ENCODE assay signal across 1 cellular context in the genomic region with DNA sequence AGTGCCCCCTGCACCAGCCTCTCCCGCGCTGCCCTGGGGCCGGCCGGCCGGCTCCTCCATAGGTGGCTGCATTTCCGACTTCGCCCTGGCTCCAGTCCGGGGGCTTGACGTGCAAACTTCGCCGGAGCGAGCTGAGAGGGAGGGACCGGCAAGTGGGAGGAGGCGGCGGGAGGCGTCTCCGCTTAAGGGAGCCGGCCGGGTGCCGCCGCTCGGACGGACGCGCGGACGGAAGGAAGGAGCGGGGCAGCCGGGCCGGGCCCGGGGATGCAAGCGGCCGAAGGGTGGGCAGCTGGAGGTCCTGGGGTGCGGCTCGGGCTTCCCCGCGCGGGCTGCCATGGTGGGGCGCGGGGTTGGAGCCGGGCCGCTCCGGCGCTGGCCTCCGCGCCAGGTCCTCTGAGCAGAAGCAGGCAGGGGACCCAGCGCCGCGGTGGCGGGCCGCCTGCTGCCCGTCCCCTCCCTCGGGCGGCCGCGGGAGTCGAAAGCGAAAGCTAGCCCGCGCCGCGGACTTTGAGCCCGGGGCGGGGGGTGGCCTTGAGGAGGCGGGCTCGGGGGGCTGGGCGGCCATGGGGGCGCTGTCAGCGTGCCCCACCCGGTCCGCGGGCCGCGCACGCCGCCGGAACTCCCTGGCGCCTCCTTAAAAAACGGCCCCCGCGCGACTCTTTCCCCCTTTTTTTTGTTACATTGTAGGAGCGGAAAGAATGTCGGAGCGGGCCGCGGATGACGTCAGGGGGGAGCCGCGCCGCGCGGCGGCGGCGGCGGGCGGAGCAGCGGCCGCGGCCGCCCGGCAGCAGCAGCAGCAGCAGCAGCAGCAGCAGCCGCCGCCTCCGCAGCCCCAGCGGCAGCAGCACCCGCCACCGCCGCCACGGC.
TF ChIP-seq lines count a peak whose summit lies in the region.

A gene (minus strand): TSS at position 483 of the 867 bp plus-strand sequence.

TF ChIP-seq in HepG2, 621 proteins besides CTCF, POLR2A, EP300 and RAD21 (continued from another document and continues in another):
- TF ChIP-seq, protein P1, sequence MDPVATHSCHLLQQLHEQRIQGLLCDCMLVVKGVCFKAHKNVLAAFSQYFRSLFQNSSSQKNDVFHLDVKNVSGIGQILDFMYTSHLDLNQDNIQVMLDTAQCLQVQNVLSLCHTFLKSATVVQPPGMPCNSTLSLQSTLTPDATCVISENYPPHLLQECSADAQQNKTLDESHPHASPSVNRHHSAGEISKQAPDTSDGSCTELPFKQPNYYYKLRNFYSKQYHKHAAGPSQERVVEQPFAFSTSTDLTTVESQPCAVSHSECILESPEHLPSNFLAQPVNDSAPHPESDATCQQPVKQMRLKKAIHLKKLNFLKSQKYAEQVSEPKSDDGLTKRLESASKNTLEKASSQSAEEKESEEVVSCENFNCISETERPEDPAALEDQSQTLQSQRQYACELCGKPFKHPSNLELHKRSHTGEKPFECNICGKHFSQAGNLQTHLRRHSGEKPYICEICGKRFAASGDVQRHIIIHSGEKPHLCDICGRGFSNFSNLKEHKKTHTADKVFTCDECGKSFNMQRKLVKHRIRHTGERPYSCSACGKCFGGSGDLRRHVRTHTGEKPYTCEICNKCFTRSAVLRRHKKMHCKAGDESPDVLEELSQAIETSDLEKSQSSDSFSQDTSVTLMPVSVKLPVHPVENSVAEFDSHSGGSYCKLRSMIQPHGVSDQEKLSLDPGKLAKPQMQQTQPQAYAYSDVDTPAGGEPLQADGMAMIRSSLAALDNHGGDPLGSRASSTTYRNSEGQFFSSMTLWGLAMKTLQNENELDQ (CRISPR knock-in tag; IDR thresholded peaks at IDR 0.05; ENCODE audit: borderline replicate concordance) = no peak
- TF ChIP-seq KDM6A (CRISPR knock-in tag; IDR thresholded peaks at IDR 0.05; ENCODE audit: low read depth) (no peak), MAFK (conservative IDR thresholded peaks at IDR 0.05 in 1 of 2, IDR thresholded peaks at IDR 0.05 in 1 of 2; ENCODE audit: low read length in 2 of 2) (no peak), ZNF549 (CRISPR knock-in tag; IDR thresholded peaks at IDR 0.05) (no peak), ZNF20 (CRISPR knock-in tag; IDR thresholded peaks at IDR 0.05) (no peak), ZNF350 (CRISPR knock-in tag; IDR thresholded peaks at IDR 0.05; ENCODE audit: borderline replicate concordance, low read depth) (no peak; the same call in 1 of the 2 replicates), MTA1 (CRISPR knock-in tag; IDR thresholded peaks at IDR 0.05; ENCODE audit: borderline replicate concordance) (no peak; the same call in 1 of the 2 replicates), SKI (IDR thresholded peaks at IDR 0.05; ENCODE audit: partially characterized antibody) (peak; percentile 45), HHEX (CRISPR knock-in tag; IDR thresholded peaks at IDR 0.05) (no peak), ZNF720 (CRISPR knock-in tag; IDR thresholded peaks at IDR 0.05) (no peak), ZNF510 (CRISPR knock-in tag; IDR thresholded peaks at IDR 0.05; ENCODE audit: low read depth) (peak; percentile 70; the same call in 1 of the 2 replicates), SNAPC2 (CRISPR knock-in tag; IDR thresholded peaks at IDR 0.05) (no peak), RNF2 (conservative IDR thresholded peaks at IDR 0.05; ENCODE audit: low read depth) (no peak), GABPB1 (CRISPR knock-in tag; IDR thresholded peaks at IDR 0.05) (peak; percentile 73), BRCA1 (CRISPR knock-in tag; IDR thresholded peaks at IDR 0.05) (no peak), ZNF17 (CRISPR knock-in tag; IDR thresholded peaks at IDR 0.05) (no peak), ZFP1 (CRISPR knock-in tag; IDR thresholded peaks at IDR 0.05) (no peak), LCORL (IDR thresholded peaks at IDR 0.05) (no peak), LCORL (CRISPR knock-in tag; IDR thresholded peaks at IDR 0.05) (no peak), ZNF354B (CRISPR knock-in tag; IDR thresholded peaks at IDR 0.05) (no peak), ZNF619 (CRISPR knock-in tag; IDR thresholded peaks at IDR 0.05) (no peak), SATB2 (CRISPR knock-in tag; IDR thresholded peaks at IDR 0.05) (no peak), ZNF431 (CRISPR knock-in tag; IDR thresholded peaks at IDR 0.05; ENCODE audit: borderline replicate concordance, low read depth) (no peak), ELF3 (CRISPR knock-in tag; IDR thresholded peaks at IDR 0.05) (no peak), PHF5A (CRISPR knock-in tag; IDR thresholded peaks at IDR 0.05; ENCODE audit: low read depth, unreplicated experiment) (no peak), ZBTB7A (CRISPR knock-in tag; IDR thresholded peaks at IDR 0.05) (no peak)
- TF ChIP-seq, protein P2, sequence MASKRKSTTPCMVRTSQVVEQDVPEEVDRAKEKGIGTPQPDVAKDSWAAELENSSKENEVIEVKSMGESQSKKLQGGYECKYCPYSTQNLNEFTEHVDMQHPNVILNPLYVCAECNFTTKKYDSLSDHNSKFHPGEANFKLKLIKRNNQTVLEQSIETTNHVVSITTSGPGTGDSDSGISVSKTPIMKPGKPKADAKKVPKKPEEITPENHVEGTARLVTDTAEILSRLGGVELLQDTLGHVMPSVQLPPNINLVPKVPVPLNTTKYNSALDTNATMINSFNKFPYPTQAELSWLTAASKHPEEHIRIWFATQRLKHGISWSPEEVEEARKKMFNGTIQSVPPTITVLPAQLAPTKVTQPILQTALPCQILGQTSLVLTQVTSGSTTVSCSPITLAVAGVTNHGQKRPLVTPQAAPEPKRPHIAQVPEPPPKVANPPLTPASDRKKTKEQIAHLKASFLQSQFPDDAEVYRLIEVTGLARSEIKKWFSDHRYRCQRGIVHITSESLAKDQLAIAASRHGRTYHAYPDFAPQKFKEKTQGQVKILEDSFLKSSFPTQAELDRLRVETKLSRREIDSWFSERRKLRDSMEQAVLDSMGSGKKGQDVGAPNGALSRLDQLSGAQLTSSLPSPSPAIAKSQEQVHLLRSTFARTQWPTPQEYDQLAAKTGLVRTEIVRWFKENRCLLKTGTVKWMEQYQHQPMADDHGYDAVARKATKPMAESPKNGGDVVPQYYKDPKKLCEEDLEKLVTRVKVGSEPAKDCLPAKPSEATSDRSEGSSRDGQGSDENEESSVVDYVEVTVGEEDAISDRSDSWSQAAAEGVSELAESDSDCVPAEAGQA (IDR thresholded peaks at IDR 0.05; ENCODE audit: low read depth) = no peak
- TF ChIP-seq, protein P2 (CRISPR knock-in tag; IDR thresholded peaks at IDR 0.05; ENCODE audit: borderline replicate concordance) = no peak
- TF ChIP-seq, protein P3, sequence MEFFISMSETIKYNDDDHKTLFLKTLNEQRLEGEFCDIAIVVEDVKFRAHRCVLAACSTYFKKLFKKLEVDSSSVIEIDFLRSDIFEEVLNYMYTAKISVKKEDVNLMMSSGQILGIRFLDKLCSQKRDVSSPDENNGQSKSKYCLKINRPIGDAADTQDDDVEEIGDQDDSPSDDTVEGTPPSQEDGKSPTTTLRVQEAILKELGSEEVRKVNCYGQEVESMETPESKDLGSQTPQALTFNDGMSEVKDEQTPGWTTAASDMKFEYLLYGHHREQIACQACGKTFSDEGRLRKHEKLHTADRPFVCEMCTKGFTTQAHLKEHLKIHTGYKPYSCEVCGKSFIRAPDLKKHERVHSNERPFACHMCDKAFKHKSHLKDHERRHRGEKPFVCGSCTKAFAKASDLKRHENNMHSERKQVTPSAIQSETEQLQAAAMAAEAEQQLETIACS (CRISPR knock-in tag; IDR thresholded peaks at IDR 0.05) = no peak
- TF ChIP-seq, protein P4, sequence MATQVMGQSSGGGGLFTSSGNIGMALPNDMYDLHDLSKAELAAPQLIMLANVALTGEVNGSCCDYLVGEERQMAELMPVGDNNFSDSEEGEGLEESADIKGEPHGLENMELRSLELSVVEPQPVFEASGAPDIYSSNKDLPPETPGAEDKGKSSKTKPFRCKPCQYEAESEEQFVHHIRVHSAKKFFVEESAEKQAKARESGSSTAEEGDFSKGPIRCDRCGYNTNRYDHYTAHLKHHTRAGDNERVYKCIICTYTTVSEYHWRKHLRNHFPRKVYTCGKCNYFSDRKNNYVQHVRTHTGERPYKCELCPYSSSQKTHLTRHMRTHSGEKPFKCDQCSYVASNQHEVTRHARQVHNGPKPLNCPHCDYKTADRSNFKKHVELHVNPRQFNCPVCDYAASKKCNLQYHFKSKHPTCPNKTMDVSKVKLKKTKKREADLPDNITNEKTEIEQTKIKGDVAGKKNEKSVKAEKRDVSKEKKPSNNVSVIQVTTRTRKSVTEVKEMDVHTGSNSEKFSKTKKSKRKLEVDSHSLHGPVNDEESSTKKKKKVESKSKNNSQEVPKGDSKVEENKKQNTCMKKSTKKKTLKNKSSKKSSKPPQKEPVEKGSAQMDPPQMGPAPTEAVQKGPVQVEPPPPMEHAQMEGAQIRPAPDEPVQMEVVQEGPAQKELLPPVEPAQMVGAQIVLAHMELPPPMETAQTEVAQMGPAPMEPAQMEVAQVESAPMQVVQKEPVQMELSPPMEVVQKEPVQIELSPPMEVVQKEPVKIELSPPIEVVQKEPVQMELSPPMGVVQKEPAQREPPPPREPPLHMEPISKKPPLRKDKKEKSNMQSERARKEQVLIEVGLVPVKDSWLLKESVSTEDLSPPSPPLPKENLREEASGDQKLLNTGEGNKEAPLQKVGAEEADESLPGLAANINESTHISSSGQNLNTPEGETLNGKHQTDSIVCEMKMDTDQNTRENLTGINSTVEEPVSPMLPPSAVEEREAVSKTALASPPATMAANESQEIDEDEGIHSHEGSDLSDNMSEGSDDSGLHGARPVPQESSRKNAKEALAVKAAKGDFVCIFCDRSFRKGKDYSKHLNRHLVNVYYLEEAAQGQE (IDR thresholded peaks at IDR 0.05; ENCODE audit: borderline replicate concordance in 1 of 2, low read depth in 1 of 2, low read length in 2 of 2) = 0 out of 4 replicates have a peak, but pooled peaks of 1 of the 2 experiments have one; percentile 17
- TF ChIP-seq, protein P5, sequence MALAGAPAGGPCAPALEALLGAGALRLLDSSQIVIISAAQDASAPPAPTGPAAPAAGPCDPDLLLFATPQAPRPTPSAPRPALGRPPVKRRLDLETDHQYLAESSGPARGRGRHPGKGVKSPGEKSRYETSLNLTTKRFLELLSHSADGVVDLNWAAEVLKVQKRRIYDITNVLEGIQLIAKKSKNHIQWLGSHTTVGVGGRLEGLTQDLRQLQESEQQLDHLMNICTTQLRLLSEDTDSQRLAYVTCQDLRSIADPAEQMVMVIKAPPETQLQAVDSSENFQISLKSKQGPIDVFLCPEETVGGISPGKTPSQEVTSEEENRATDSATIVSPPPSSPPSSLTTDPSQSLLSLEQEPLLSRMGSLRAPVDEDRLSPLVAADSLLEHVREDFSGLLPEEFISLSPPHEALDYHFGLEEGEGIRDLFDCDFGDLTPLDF (CRISPR knock-in tag; IDR thresholded peaks at IDR 0.05) = peak; percentile 10; the same call in 1 of the 2 replicates
- TF ChIP-seq, protein P6, sequence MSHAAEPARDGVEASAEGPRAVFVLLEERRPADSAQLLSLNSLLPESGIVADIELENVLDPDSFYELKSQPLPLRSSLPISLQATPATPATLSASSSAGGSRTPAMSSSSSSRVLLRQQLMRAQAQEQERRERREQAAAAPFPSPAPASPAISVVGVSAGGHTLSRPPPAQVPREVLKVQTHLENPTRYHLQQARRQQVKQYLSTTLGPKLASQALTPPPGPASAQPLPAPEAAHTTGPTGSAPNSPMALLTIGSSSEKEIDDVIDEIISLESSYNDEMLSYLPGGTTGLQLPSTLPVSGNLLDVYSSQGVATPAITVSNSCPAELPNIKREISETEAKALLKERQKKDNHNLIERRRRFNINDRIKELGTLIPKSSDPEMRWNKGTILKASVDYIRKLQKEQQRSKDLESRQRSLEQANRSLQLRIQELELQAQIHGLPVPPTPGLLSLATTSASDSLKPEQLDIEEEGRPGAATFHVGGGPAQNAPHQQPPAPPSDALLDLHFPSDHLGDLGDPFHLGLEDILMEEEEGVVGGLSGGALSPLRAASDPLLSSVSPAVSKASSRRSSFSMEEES (CRISPR knock-in tag; IDR thresholded peaks at IDR 0.05) = no peak
- TF ChIP-seq, protein P7, sequence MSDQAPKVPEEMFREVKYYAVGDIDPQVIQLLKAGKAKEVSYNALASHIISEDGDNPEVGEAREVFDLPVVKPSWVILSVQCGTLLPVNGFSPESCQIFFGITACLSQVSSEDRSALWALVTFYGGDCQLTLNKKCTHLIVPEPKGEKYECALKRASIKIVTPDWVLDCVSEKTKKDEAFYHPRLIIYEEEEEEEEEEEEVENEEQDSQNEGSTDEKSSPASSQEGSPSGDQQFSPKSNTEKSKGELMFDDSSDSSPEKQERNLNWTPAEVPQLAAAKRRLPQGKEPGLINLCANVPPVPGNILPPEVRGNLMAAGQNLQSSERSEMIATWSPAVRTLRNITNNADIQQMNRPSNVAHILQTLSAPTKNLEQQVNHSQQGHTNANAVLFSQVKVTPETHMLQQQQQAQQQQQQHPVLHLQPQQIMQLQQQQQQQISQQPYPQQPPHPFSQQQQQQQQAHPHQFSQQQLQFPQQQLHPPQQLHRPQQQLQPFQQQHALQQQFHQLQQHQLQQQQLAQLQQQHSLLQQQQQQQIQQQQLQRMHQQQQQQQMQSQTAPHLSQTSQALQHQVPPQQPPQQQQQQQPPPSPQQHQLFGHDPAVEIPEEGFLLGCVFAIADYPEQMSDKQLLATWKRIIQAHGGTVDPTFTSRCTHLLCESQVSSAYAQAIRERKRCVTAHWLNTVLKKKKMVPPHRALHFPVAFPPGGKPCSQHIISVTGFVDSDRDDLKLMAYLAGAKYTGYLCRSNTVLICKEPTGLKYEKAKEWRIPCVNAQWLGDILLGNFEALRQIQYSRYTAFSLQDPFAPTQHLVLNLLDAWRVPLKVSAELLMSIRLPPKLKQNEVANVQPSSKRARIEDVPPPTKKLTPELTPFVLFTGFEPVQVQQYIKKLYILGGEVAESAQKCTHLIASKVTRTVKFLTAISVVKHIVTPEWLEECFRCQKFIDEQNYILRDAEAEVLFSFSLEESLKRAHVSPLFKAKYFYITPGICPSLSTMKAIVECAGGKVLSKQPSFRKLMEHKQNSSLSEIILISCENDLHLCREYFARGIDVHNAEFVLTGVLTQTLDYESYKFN (CRISPR knock-in tag; conservative IDR thresholded peaks at IDR 0.05) = peak; percentile 69
- TF ChIP-seq, protein P8, sequence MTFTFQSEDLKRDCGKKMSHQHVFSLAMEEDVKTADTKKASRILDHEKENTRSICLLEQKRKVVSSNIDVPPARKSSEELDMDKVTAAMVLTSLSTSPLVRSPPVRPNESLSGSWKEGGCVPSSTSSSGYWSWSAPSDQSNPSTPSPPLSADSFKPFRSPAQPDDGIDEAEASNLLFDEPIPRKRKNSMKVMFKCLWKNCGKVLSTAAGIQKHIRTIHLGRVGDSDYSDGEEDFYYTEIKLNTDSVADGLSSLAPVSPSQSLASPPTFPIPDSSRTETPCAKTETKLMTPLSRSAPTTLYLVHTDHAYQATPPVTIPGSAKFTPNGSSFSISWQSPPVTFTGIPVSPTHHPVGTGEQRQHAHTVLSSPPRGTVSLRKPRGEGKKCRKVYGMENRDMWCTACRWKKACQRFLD (CRISPR knock-in tag; IDR thresholded peaks at IDR 0.05; ENCODE audit: borderline replicate concordance) = no peak
